28 cellular contexts compared by ENCODE assay signal in the genomic region with DNA sequence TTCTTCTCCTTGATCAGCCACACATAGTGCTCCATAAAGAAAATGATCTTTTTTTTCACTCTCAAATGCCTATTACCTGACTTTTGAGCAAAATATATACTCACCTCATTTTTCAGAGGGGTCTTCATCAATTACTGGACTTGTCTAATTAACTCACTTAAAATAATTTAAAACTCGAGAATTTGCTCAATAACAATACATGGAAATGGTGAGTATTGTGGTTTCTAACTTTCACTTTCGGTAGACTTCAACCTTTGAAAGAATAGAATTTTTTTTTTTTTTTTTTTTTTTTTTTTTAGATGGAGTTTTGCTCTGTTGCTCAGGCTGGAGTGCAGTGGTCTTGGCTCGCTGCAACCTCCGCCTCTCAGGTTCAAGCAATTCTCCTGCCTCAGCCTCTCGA. TPM values are rescaled to one million over a fixed set of nuclear protein-coding genes. Genes with fewer than 3 reads are reported as not detected.
"Had no signal": no experiment of that assay in that cellular context is flagged by ENCODE, and none has a peak within 500 bp of the region (broad histone marks: within the 10 kb centered on the region; RNA-seq: fewer than 3 reads in every experiment).

No MANE protein-coding gene starts in this region.

- ATAC-seq: activated T-cell treated with anti-CD3 and anti-CD28 coated beads, Interleukin-2, amount 50 U/mL, for 72 hours; activated T-helper 17 cell treated with anti-CD3 and anti-CD28 coated beads, Interleukin-2, amount 50 U/mL, for 72 hours; K562; Panc1; WTC11 had no signal

- H3K4me3 ChIP-seq: ascending aorta, cardiac muscle cell, coronary artery, K562, SJCRH30, SK-N-MC had no signal

- H3K4me1 ChIP-seq: ascending aorta, SJCRH30 had no signal

- H3K36me3 Mint-ChIP-seq: activated naive CD8-positive, alpha-beta T cell; WTC11 had no signal

- H3K36me3 ChIP-seq: ascending aorta, cardiac muscle cell, SJCRH30 had no signal

- H3K27me3 Mint-ChIP-seq: activated T-helper 17 cell treated with anti-CD3 and anti-CD28 coated beads, Interleukin-2, amount 50 U/mL, for 72 hours had no signal

- H3K4me3 Mint-ChIP-seq: activated naive CD8-positive, alpha-beta T cell; activated T-cell treated with anti-CD3 and anti-CD28 coated beads, Interleukin-2, amount 50 U/mL, for 72 hours; activated T-helper 17 cell treated with anti-CD3 and anti-CD28 coated beads, Interleukin-2, amount 50 U/mL, for 72 hours; WTC11 had no signal

- H3K27me3 ChIP-seq: ascending aorta, SJCRH30 had no signal

- H3K9me3 ChIP-seq: ascending aorta, SJCRH30 had no signal

- DNase-seq: activated CD4-positive, alpha-beta T cell treated with anti-CD3 and anti-CD28 coated beads for 48 hours; activated CD4-positive, alpha-beta T cell treated with anti-CD3 and anti-CD28 coated beads, Interleukin-2, amount 50 U/mL, for 4 hours; activated CD4-positive, CD25-positive, alpha-beta regulatory T cell treated with anti-CD3 and anti-CD28 coated beads, Interleukin-2, amount 50 U/mL, for 72 hours; activated gamma-delta T cell; activated naive CD4-positive, alpha-beta T cell treated with Interleukin-2 at 50 U/mL for 16 hours; activated T-cell treated with anti-CD3 and anti-CD28 coated beads, Interleukin-2, amount 50 U/mL, for 1 hour; activated T-cell treated with anti-CD3 and anti-CD28 coated beads, Interleukin-2, amount 50 U/mL, for 72 hours; amygdala; Karpas-422; NCI-H1092; NCI-H1436 treated with DMSO at 0.1 percent for 48 hours; NCI-H1694 treated with DMSO at 0.1 percent for 48 hours; NCI-H2029; NCI-H345; NCI-H524 treated with DMSO at 0.1 percent for 48 hours; NK-92 treated with Interleukin-12 subunit alpha and Interleukin-12 subunit beta, amount 100 ng/mL, for 24 hours; SHP77; SJCRH30 had no signal

- H3K9me3 Mint-ChIP-seq: activated T-cell treated with anti-CD3 and anti-CD28 coated beads, Interleukin-2, amount 50 U/mL, for 72 hours; activated T-helper 17 cell treated with anti-CD3 and anti-CD28 coated beads, Interleukin-2, amount 50 U/mL, for 72 hours; WTC11 had no signal

- H3K27ac ChIP-seq: ascending aorta, cardiac muscle cell, coronary artery, SJCRH30, SK-N-MC had no signal

- H3K27ac Mint-ChIP-seq: activated naive CD8-positive, alpha-beta T cell; activated T-cell treated with anti-CD3 and anti-CD28 coated beads, Interleukin-2, amount 50 U/mL, for 72 hours; activated T-helper 17 cell treated with anti-CD3 and anti-CD28 coated beads, Interleukin-2, amount 50 U/mL, for 72 hours; WTC11 had no signal

- H3K4me1 Mint-ChIP-seq: WTC11 had no signal

RNA-seq across cellular contexts. Expression of a gene that starts 17.7 kb away (rescaled TPM):
- total RNA-seq: MCF 10A had no signal
